In genomic region chr1:161921990-161922389, GRCh38 we compare ENCODE assay signal across 23 cellular contexts.
A peak's percentile ranks its signal among the peaks of the same experiment; 100 is the strongest.
DNase-seq lines count a peak whose midpoint lies in the region; ATAC-seq, FAIRE-seq and TF ChIP-seq lines count a peak whose summit lies in the region.
"Had no signal": no experiment of that assay in that cellular context is flagged by ENCODE, and none has a peak within 500 bp of the region (broad histone marks: within the 10 kb centered on the region; RNA-seq: fewer than 3 reads in every experiment).

No MANE protein-coding gene starts in this region.

- H3K36me3 Mint-ChIP-seq in astrocyte (ENCODE audit: low read depth, unreplicated experiment): no peaks in the 10 kb centered on the region
- no peaks in the 10 kb centered on the region for H3K36me3 Mint-ChIP-seq in endothelial cell (ENCODE audit: low read depth, unreplicated experiment)

- H3K27ac Mint-ChIP-seq in astrocyte (ENCODE audit: unreplicated experiment) (peak overlapping the region; percentile 29), endothelial cell (ENCODE audit: unreplicated experiment) (no peak overlapping the region)
- H3K27ac Mint-ChIP-seq: activated CD4-positive, alpha-beta memory T cell treated with anti-CD3 and anti-CD28 coated beads, Interleukin-2, amount 10 ng/mL, durations not matched to agents 7 days and 5 days; activated naive CD8-positive, alpha-beta T cell treated with anti-CD3 and anti-CD28 coated beads, Interleukin-2, amount 10 ng/mL, durations not matched to agents 7 days and 5 days; memory B cell; nephron progenitor cell had no signal

- H3K9ac ChIP-seq in astrocyte (ENCODE audit: low read length): peak overlapping the region; percentile 22

- no peak overlapping the region for H3K4me3 ChIP-seq in astrocyte (ENCODE audit: insufficient read depth, low read depth, low read length)
- H3K4me3 ChIP-seq in skeletal muscle cell (ENCODE audit: low read depth, low read length): no peak overlapping the region
- H3K4me3 ChIP-seq: HAP-1, heart right ventricle, transverse colon had no signal

- H3K9me3 Mint-ChIP-seq in astrocyte (ENCODE audit: unreplicated experiment) (peaks cover 2% of the 10 kb centered on the region), endothelial cell (ENCODE audit: unreplicated experiment) (no peaks in the 10 kb centered on the region)
- H3K9me3 Mint-ChIP-seq: activated CD4-positive, alpha-beta memory T cell treated with anti-CD3 and anti-CD28 coated beads, Interleukin-2, amount 10 ng/mL, durations not matched to agents 7 days and 5 days; activated naive CD8-positive, alpha-beta T cell treated with anti-CD3 and anti-CD28 coated beads, Interleukin-2, amount 10 ng/mL, durations not matched to agents 7 days and 5 days; activated T-cell treated with anti-CD3 and anti-CD28 coated beads, Interleukin-2, amount 50 U/mL, for 4 hours; memory B cell; nephron progenitor cell had no signal

- H3K27me3 Mint-ChIP-seq in astrocyte (ENCODE audit: low read depth, unreplicated experiment) (no peaks in the 10 kb centered on the region), endothelial cell (ENCODE audit: unreplicated experiment) (peaks cover 3% of the 10 kb centered on the region)
- H3K27me3 Mint-ChIP-seq: activated CD4-positive, alpha-beta memory T cell treated with anti-CD3 and anti-CD28 coated beads, Interleukin-2, amount 10 ng/mL, durations not matched to agents 7 days and 5 days; activated naive CD8-positive, alpha-beta T cell treated with anti-CD3 and anti-CD28 coated beads, Interleukin-2, amount 10 ng/mL, durations not matched to agents 7 days and 5 days; memory B cell had no signal

- no peak for FAIRE-seq in astrocyte (lab: Jason Lieb, UNC)
- FAIRE-seq: kidney had no signal

- H3K4me1 ChIP-seq in astrocyte (ENCODE audit: insufficient read depth, low read length): peaks cover 21% of the 10 kb centered on the region
- H3K4me1 ChIP-seq: transverse colon had no signal

- peak overlapping the region; percentile 55 for H3K27ac ChIP-seq in astrocyte (ENCODE audit: low read depth, low read length)
- H3K27ac ChIP-seq: heart right ventricle, transverse colon had no signal

- no peaks in the 10 kb centered on the region for H4K20me1 ChIP-seq in astrocyte (ENCODE audit: insufficient read depth, low read length)

- no peaks in the 10 kb centered on the region for H3K36me3 ChIP-seq in astrocyte (ENCODE audit: insufficient read depth, low read length)
- H3K36me3 ChIP-seq: HAP-1 had no signal

- H3K4me3 Mint-ChIP-seq in astrocyte (ENCODE audit: unreplicated experiment) (no peak overlapping the region), endothelial cell (ENCODE audit: unreplicated experiment) (no peak overlapping the region)
- H3K4me3 Mint-ChIP-seq: activated CD4-positive, alpha-beta memory T cell treated with anti-CD3 and anti-CD28 coated beads, Interleukin-2, amount 10 ng/mL, durations not matched to agents 7 days and 5 days; activated naive CD8-positive, alpha-beta T cell treated with anti-CD3 and anti-CD28 coated beads, Interleukin-2, amount 10 ng/mL, durations not matched to agents 7 days and 5 days; activated T-cell treated with anti-CD3 and anti-CD28 coated beads, Interleukin-2, amount 50 U/mL, for 4 hours; CD14-positive monocyte; memory B cell; nephron progenitor cell had no signal

- H3K9me3 ChIP-seq in astrocyte (ENCODE audit: insufficient read depth, low read depth, low read length): no peaks in the 10 kb centered on the region
- H3K9me3 ChIP-seq: HAP-1, heart right ventricle, transverse colon had no signal

- TF ChIP-seq CTCF in astrocyte (IDR thresholded peaks at IDR 0.05; ENCODE audit: insufficient read depth, low read depth, low read length): no peak
- no peak for TF ChIP-seq CTCF in endothelial cell (IDR thresholded peaks at IDR 0.05; ENCODE audit: unreplicated experiment)

- DNase-seq in HCEC 1CT (peak; percentile 75), astrocyte (ENCODE audit: low read depth) (peak; percentile 66), fibroblast of peridontal ligament (ENCODE audit: extremely low read depth) (peak; percentile 70), skeletal muscle cell (ENCODE audit: low read depth) (peak; percentile 39), endothelial cell (ENCODE audit: low spot score) (no peak)
- DNase-seq: activated CD4-positive, alpha-beta memory T cell treated with anti-CD3 and anti-CD28 coated beads, Interleukin-2, amount 10 ng/mL, durations not matched to agents 7 days and 5 days; activated naive CD8-positive, alpha-beta T cell treated with anti-CD3 and anti-CD28 coated beads, Interleukin-2, amount 10 ng/mL, durations not matched to agents 7 days and 5 days; activated T-cell treated with anti-CD3 and anti-CD28 coated beads, Interleukin-2, amount 50 U/mL, for 4 hours; DMS153; heart right ventricle; kidney; NCI-H1417; NCI-H748 treated with DMSO at 0.1 percent for 48 hours; nephron progenitor cell; stimulated activated CD4-positive, alpha-beta T cell treated with anti-CD3 and anti-CD28 coated beads, Interleukin-15, amount 100 ng/mL, for 24 hours; stimulated activated naive CD4-positive, alpha-beta T cell; transverse colon had no signal

- H3K79me2 ChIP-seq in astrocyte (ENCODE audit: insufficient read depth, low read length): no peaks in the 10 kb centered on the region

- H3K27me3 ChIP-seq in astrocyte (ENCODE audit: insufficient read depth, low read length): no peaks in the 10 kb centered on the region
- H3K27me3 ChIP-seq: heart right ventricle, transverse colon had no signal

- no peak for ATAC-seq in GM21529 (IDR thresholded peaks at IDR 0.05; ENCODE audit: unreplicated experiment)
- ATAC-seq in GM18868 (IDR thresholded peaks at IDR 0.05; ENCODE audit: unreplicated experiment): no peak
- ATAC-seq: activated T-cell treated with anti-CD3 and anti-CD28 coated beads, Interleukin-2, amount 50 U/mL, for 4 hours; heart right ventricle; Panc1 had no signal

- H3K4me1 Mint-ChIP-seq in astrocyte (ENCODE audit: low read depth, unreplicated experiment) (peaks cover 16% of the 10 kb centered on the region), endothelial cell (ENCODE audit: unreplicated experiment) (no peaks in the 10 kb centered on the region)
- H3K4me1 Mint-ChIP-seq: memory B cell, nephron progenitor cell had no signal

- peak overlapping the region; percentile 28 for H3K4me2 ChIP-seq in astrocyte (ENCODE audit: low read length)

- H2AFZ ChIP-seq in astrocyte (ENCODE audit: low read depth, low read length): no peak overlapping the region
